ENCODE assay signal across 33 cellular contexts in the genomic region with DNA sequence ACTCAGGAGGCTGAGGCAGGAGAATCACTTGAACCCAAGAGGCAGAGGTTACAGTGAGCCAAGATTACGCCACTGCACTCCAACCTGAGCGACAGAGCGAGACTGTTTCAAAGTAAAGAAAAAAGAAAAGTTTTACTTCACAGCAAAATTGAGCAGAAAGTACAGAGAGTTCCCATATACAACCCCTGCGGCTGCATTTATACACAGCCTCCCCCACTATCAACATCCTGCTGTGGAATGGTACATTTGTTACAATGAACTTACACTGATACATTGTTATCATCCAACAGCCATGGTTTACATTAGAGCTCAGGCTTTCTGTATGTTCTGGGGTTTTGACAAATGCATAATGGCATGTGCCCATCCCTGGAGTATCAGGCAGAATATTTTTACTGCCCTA. TPM values are rescaled to one million over a fixed set of nuclear protein-coding genes. Genes with fewer than 3 reads are reported as not detected.
"Had no signal": no experiment of that assay in that cellular context is flagged by ENCODE, and none has a peak within 500 bp of the region (broad histone marks: within the 10 kb centered on the region; RNA-seq: fewer than 3 reads in every experiment).

No MANE protein-coding gene starts in this region.

- H3K9me3 Mint-ChIP-seq: activated B cell treated with CpG ODN at 0.5 μM for 24 hours; activated CD8-positive, alpha-beta T cell treated with anti-CD3 and anti-CD28 coated beads for 36 hours; activated T-cell treated with anti-CD3 and anti-CD28 coated beads, Interleukin-2, amount 50 U/mL, for 4 hours; activated T-helper 17 cell treated with anti-CD3 and anti-CD28 coated beads, Interleukin-2, amount 50 U/mL, for 72 hours; central memory CD8-positive, alpha-beta T cell; T-helper 2 cell treated with Interferon-gamma antibody and Interleukin-4, amounts not matched to agents 5 μg/mL and 100 μg/mL, for 36 hours had no signal

- H3K4me3 Mint-ChIP-seq: activated B cell treated with CpG ODN at 0.5 μM for 24 hours; activated CD8-positive, alpha-beta T cell treated with anti-CD3 and anti-CD28 coated beads for 36 hours; activated naive CD8-positive, alpha-beta T cell; activated T-cell treated with anti-CD3 and anti-CD28 coated beads, Interleukin-2, amount 50 U/mL, for 4 hours; activated T-helper 17 cell treated with anti-CD3 and anti-CD28 coated beads, Interleukin-2, amount 50 U/mL, for 72 hours; central memory CD8-positive, alpha-beta T cell; T-helper 17 cell; T-helper 2 cell treated with Interferon-gamma antibody and Interleukin-4, amounts not matched to agents 5 μg/mL and 100 μg/mL, for 36 hours had no signal

- H3K36me3 Mint-ChIP-seq: brain had no signal

- H3K27me3 ChIP-seq: cardiac muscle cell had no signal

- H3K4me1 Mint-ChIP-seq: activated T-helper 17 cell treated with anti-CD3 and anti-CD28 coated beads, Interleukin-2, amount 50 U/mL, for 72 hours had no signal

- H3K36me3 ChIP-seq: breast epithelium, cardiac muscle cell, WERI-Rb-1 had no signal

- H3K27ac ChIP-seq: breast epithelium, cardiac muscle cell, epithelial cell of prostate, esophagus squamous epithelium, WERI-Rb-1 had no signal

- H3K4me3 ChIP-seq: breast epithelium, cardiac muscle cell, esophagus squamous epithelium had no signal

- DNase-seq: activated B cell treated with CpG ODN at 0.5 μM for 24 hours; activated CD4-positive, alpha-beta T cell treated with anti-CD3 and anti-CD28 coated beads for 48 hours; activated CD4-positive, alpha-beta T cell treated with anti-CD3 and anti-CD28 coated beads, Interleukin-2, amount 50 U/mL, for 1 hour; activated CD4-positive, alpha-beta T cell treated with anti-CD3 and anti-CD28 coated beads, Interleukin-2, amount 50 U/mL, for 48 hours; activated CD8-positive, alpha-beta memory T cell treated with anti-CD3 and anti-CD28 coated beads for 24 hours; activated CD8-positive, alpha-beta T cell treated with anti-CD3 and anti-CD28 coated beads for 36 hours; activated effector memory CD4-positive, alpha-beta T cell treated with Interleukin-2 at 50 U/mL for 16 hours; activated gamma-delta T cell treated with Interleukin-2 at 50 U/mL for 16 hours; activated naive CD4-positive, alpha-beta T cell treated with anti-CD3 and anti-CD28 coated beads, Interleukin-2, amount 50 U/mL, for 16 hours; activated naive CD4-positive, alpha-beta T cell treated with Interleukin-2 at 50 U/mL for 16 hours; activated T-cell treated with anti-CD3 and anti-CD28 coated beads, Interleukin-2, amount 50 U/mL, for 4 hours; amniotic stem cell; aorta; cortex of kidney; dermis blood vessel endothelial cell; effector CD8-positive, alpha-beta T cell; esophagus squamous epithelium; foreskin melanocyte; head of caudate nucleus; T-helper 1 cell; T-helper 17 cell; T1000; WERI-Rb-1 had no signal

- ATAC-seq: activated CD4-positive, CD25-positive, alpha-beta regulatory T cell treated with anti-CD3 and anti-CD28 coated beads, Interleukin-2, amount 50 U/mL, for 24 hours; activated CD8-positive, alpha-beta T cell treated with anti-CD3 and anti-CD28 coated beads for 36 hours; activated T-cell treated with anti-CD3 and anti-CD28 coated beads, Interleukin-2, amount 50 U/mL, for 4 hours; activated T-helper 17 cell treated with anti-CD3 and anti-CD28 coated beads, Interleukin-2, amount 50 U/mL, for 72 hours; T-helper 17 cell had no signal

- H3K9me3 ChIP-seq: breast epithelium, esophagus squamous epithelium had no signal

- H3K27ac Mint-ChIP-seq: activated B cell treated with CpG ODN at 0.5 μM for 24 hours; activated CD8-positive, alpha-beta T cell treated with anti-CD3 and anti-CD28 coated beads for 36 hours; activated naive CD8-positive, alpha-beta T cell; activated T-helper 17 cell treated with anti-CD3 and anti-CD28 coated beads, Interleukin-2, amount 50 U/mL, for 72 hours; brain; T-helper 17 cell; T-helper 2 cell treated with Interferon-gamma antibody and Interleukin-4, amounts not matched to agents 5 μg/mL and 100 μg/mL, for 36 hours had no signal

RNA-seq across cellular contexts. Expression of a gene that starts 9.0 kb away (rescaled TPM):
- total RNA-seq: activated B cell treated with CpG ODN at 0.5 μM for 24 hours; activated CD8-positive, alpha-beta T cell treated with anti-CD3 and anti-CD28 coated beads for 36 hours; activated T-cell treated with anti-CD3 and anti-CD28 coated beads, Interleukin-2, amount 50 U/mL, for 4 hours; activated T-helper 17 cell treated with anti-CD3 and anti-CD28 coated beads, Interleukin-2, amount 50 U/mL, for 72 hours; fibroblast of villous mesenchyme; T-helper 17 cell had no signal

RNA-seq across cellular contexts. Expression of a gene that starts 20.8 kb away (rescaled TPM):
- total RNA-seq: activated B cell treated with CpG ODN at 0.5 μM for 24 hours; activated CD8-positive, alpha-beta T cell treated with anti-CD3 and anti-CD28 coated beads for 36 hours; activated T-cell treated with anti-CD3 and anti-CD28 coated beads, Interleukin-2, amount 50 U/mL, for 4 hours; activated T-helper 17 cell treated with anti-CD3 and anti-CD28 coated beads, Interleukin-2, amount 50 U/mL, for 72 hours had no signal

RNA-seq across cellular contexts. Expression of a gene that starts 47.3 kb away (rescaled TPM):
- total RNA-seq: activated B cell treated with CpG ODN at 0.5 μM for 24 hours; activated CD8-positive, alpha-beta T cell treated with anti-CD3 and anti-CD28 coated beads for 36 hours; activated T-helper 17 cell treated with anti-CD3 and anti-CD28 coated beads, Interleukin-2, amount 50 U/mL, for 72 hours; T-helper 17 cell had no signal
